Comparison of ENCODE assay signal across 16 cellular contexts in the genomic region with DNA sequence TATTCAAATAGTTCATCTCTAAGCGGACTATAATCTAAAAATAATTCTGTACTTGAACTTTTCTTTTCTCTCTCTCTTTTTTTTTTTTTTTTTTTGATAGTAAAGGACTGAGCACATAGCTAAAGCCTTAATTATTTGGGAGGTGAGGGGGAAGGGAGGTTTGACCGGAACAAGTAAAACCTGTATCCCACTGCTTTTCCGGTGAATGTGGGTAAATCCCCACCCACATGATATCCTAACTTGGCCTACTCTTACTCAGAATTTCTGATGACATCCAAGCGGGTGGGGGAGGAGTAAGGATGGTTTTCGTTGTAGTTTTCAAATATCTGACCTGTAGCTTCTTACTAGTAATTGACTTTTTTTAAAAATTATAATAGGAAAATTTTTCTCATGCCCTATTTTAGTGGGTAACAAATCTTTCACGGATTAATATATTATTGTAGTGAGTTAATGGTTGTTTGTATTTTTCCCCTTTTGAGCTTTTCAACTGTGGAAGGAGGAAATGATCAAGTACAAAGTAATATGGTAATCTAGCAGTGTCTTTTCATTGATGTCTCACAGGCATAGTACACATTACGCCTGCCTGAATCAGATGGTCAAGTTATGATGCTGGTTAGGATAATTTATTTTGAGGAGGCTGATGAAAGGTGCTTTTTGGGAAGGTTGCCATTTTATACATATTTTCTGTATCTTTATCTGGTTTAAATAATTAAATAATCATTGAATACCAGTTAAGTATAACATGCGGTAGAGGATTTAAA. TPM values are rescaled to one million over a fixed set of nuclear protein-coding genes. Genes with fewer than 3 reads are reported as not detected.
A peak's percentile ranks its signal among the peaks of the same experiment; 100 is the strongest.
DNase-seq lines count a peak whose midpoint lies in the region; ATAC-seq and TF ChIP-seq lines count a peak whose summit lies in the region.
"Had no signal": no experiment of that assay in that cellular context is flagged by ENCODE, and none has a peak within 500 bp of the region (broad histone marks: within the 10 kb centered on the region; RNA-seq: fewer than 3 reads in every experiment).

No MANE protein-coding gene starts in this region.

- H3K27ac ChIP-seq in Panc1 (ENCODE audit: low read length) (peak overlapping the region; percentile 93; the same call in 1 of the 2 replicates), brain microvascular endothelial cell (peak overlapping the region; percentile 22), endodermal cell (ENCODE audit: low read depth, low read length) (no peak overlapping the region), right lobe of liver (no peak overlapping the region)
- H3K27ac ChIP-seq: 22Rv1 had no signal

- H3K4me1 Mint-ChIP-seq in neural crest cell (peaks cover 32% of the 10 kb centered on the region), endodermal cell (peaks cover 49% of the 10 kb centered on the region)

- TF ChIP-seq POLR2A in right lobe of liver (IDR thresholded peaks at IDR 0.05), result no peak

- POLR2A ChIA-PET in Panc1 (lab: Charles Lee), result interaction anchor here (0.6 kb wide), 1 partner anchor 47 kb away, joined by 3 read pairs; no protein-coding TSS in a partner anchor

- H3K4me3 ChIP-seq in Panc1 (ENCODE audit: low read depth in 2 of 2, low read length in 2 of 2) (no peak overlapping the region), brain microvascular endothelial cell (ENCODE audit: low read depth, low read length) (no peak overlapping the region), endodermal cell (ENCODE audit: low read length) (no peak overlapping the region), right lobe of liver (no peak overlapping the region)
- H3K4me3 ChIP-seq: mucosa of descending colon, transverse colon had no signal

- H3K27me3 Mint-ChIP-seq in neural crest cell (ENCODE audit: low read depth) (peaks cover 24% of the 10 kb centered on the region), endodermal cell (ENCODE audit: insufficient read depth) (peaks cover 4% of the 10 kb centered on the region)

- H3K9ac ChIP-seq in endodermal cell (ENCODE audit: extremely low read depth, low read length, poor library complexity, severe bottlenecking), result no peak overlapping the region

- TF ChIP-seq CTCF in Panc1 (IDR thresholded peaks at IDR 0.05), result no peak
- no peak for TF ChIP-seq CTCF in brain microvascular endothelial cell (IDR thresholded peaks at IDR 0.05; ENCODE audit: low read depth, low read length, missing control alignments)
- no peak for TF ChIP-seq CTCF in neural crest cell (conservative IDR thresholded peaks at IDR 0.05)
- no peak for TF ChIP-seq CTCF in endodermal cell (conservative IDR thresholded peaks at IDR 0.05)
- no peak for TF ChIP-seq CTCF in right lobe of liver (IDR thresholded peaks at IDR 0.05)

- H3K27ac Mint-ChIP-seq in neural crest cell (ENCODE audit: unreplicated experiment) (no peak overlapping the region), endodermal cell (no peak overlapping the region)

- H3K4me3 Mint-ChIP-seq in neural crest cell, result peak overlapping the region; percentile 62
- H3K4me3 Mint-ChIP-seq in endodermal cell, result no peak overlapping the region

- H3K9me3 Mint-ChIP-seq in neural crest cell (no peaks in the 10 kb centered on the region), endodermal cell (no peaks in the 10 kb centered on the region)

- CTCF ChIA-PET in Panc1 (lab: Charles Lee), result no interaction called here

- H3K36me3 Mint-ChIP-seq in neural crest cell (ENCODE audit: low read depth), result no peaks in the 10 kb centered on the region
- H3K36me3 Mint-ChIP-seq in endodermal cell (ENCODE audit: low read depth), result no peaks in the 10 kb centered on the region

- intact Hi-C loops in Panc1 (cut with micrococcal nuclease; ENCODE audit: unreplicated experiment), result loop anchor here (10.0 kb wide), 1 partner anchor 201 kb away; no protein-coding TSS in a partner anchor
- intact Hi-C loops in right lobe of liver (cut with DNase I), result loop anchor here in 1 of 2 donors (10.0 kb wide), 1 partner anchor 371 kb away; no protein-coding TSS in a partner anchor

- 80 to 84% methylated on average over 2 to 4 of the region's 8 CpGs for WGBS in endodermal cell (ENCODE audit: insufficient coverage in 1 of 2, insufficient read length in 1 of 2), 2 experiments
- WGBS in right lobe of liver (ENCODE audit: insufficient coverage, low coverage, low lambda C conversion rate, missing lambda C conversion rate), result 64% methylated on average over 8 of the region's 8 CpGs

- H3K4me1 ChIP-seq in Panc1 (ENCODE audit: control insufficient read depth, insufficient read depth, low read length) (peaks cover 8% of the 10 kb centered on the region), endodermal cell (ENCODE audit: control insufficient read depth, insufficient read depth, low read length) (peaks cover 8% of the 10 kb centered on the region), right lobe of liver (peaks cover 0 to 16% (median 7%) of the 10 kb centered on the region in 4 donors)

- H3K27me3 ChIP-seq in Panc1 (ENCODE audit: control insufficient read depth, insufficient read depth, low read length) (no peaks in the 10 kb centered on the region), brain microvascular endothelial cell (replicated peaks) (no peaks in the 10 kb centered on the region), endodermal cell (ENCODE audit: control insufficient read depth, insufficient read depth, low read length, poor library complexity, severe bottlenecking) (no peaks in the 10 kb centered on the region), right lobe of liver (no peaks in the 10 kb centered on the region)
- H3K27me3 ChIP-seq: transverse colon had no signal

- no peak for ATAC-seq in Panc1
- ATAC-seq in right lobe of liver, result no peak
- ATAC-seq in HG03108 (IDR thresholded peaks at IDR 0.05; ENCODE audit: unreplicated experiment), result no peak
- ATAC-seq: esophagus mucosa, mucosa of descending colon had no signal

- no peaks in the 10 kb centered on the region for H3K36me3 ChIP-seq in Panc1 (ENCODE audit: control insufficient read depth, insufficient read depth, low read length)
- H3K36me3 ChIP-seq in brain microvascular endothelial cell (replicated peaks), result no peaks in the 10 kb centered on the region
- H3K36me3 ChIP-seq in endodermal cell (ENCODE audit: control insufficient read depth, insufficient read depth, low read length), result no peaks in the 10 kb centered on the region
- no peaks in the 10 kb centered on the region for H3K36me3 ChIP-seq in right lobe of liver
- H3K36me3 ChIP-seq: transverse colon had no signal

- no TSS peak for BruUV-seq in Panc1 (replicated peaks; lab: Mats Ljungman, UMichigan)

- DNase-seq in NCI-H82 (lab: John Stamatoyannopoulos, UW) (peak; percentile 20), NCI-H82 treated with DMSO at 0.1 percent for 48 hours (lab: John Stamatoyannopoulos, UW; ENCODE audit: unreplicated experiment) (no peak), Panc1 (ENCODE audit: low read depth, low spot score) (no peak), brain microvascular endothelial cell (peak; percentile 40), neural crest cell (ENCODE audit: low read depth, low spot score) (no peak), endodermal cell (no peak), right lobe of liver (no peak)
- DNase-seq: activated CD8-positive, alpha-beta memory T cell treated with anti-CD3 and anti-CD28 coated beads, Interleukin-2, amount 50 U/mL, for 4 hours; cerebellar nuclear complex; COR-L47; mucosa of descending colon; NCI-H2171 treated with DMSO at 0.1 percent for 48 hours; transverse colon had no signal

- in situ Hi-C loops in Panc1 (cut with HindIII; ENCODE audit: low pct_unique_long_range_greater_than_20kb, low sequenced_read_pairs), result no loop called here
- in situ Hi-C loops in brain microvascular endothelial cell (cut with HindIII; ENCODE audit: low pct_ligation_motif_present, low sequenced_read_pairs), result no loop called here

- H3K9me3 ChIP-seq in Panc1 (ENCODE audit: control insufficient read depth, insufficient read depth, low read depth, low read length) (no peaks in the 10 kb centered on the region), endodermal cell (ENCODE audit: control insufficient read depth, low read length) (no peaks in the 10 kb centered on the region), right lobe of liver (no peaks in the 10 kb centered on the region)
- H3K9me3 ChIP-seq: mucosa of descending colon, transverse colon had no signal

RNA-seq across cellular contexts. Expression of gene ELL2, which starts 2.2 kb away (rescaled TPM):
- total RNA-seq in Panc1 (2021; ENCODE audit: unreplicated experiment) (68.5 TPM), neural crest cell (4.4 and 4.6 TPM in 2 replicates), endodermal cell (10 to 100 TPM; 28.6 to 44.1 TPM), right lobe of liver (10 to 100 TPM; 74.3 to 96.4 (median 84.5) TPM)
- 69.8 TPM for polyA plus RNA-seq in Panc1 (2012; ENCODE audit: insufficient read length)
- polyA plus RNA-seq in endodermal cell (2013, experiment 1 of 2), result 16.7 TPM
- polyA plus RNA-seq in endodermal cell (2013, experiment 2 of 2), result 17.0 TPM

Comparison
In these comparisons a context has a peak if more than half of its experiments do, and no peak if none do; other contexts are left out.
1. DNase-seq: peak in NCI-H82 (single experiment) and brain microvascular endothelial cell (single experiment); none in NCI-H82 treated with DMSO at 0.1 percent for 48 hours (single experiment), Panc1 (single experiment), neural crest cell (single experiment), endodermal cell (single experiment) and right lobe of liver (0 of 3).
2. H3K27ac ChIP-seq: peak in Panc1 (single experiment) and brain microvascular endothelial cell (single experiment); none in endodermal cell (single experiment) and right lobe of liver (0 of 3).